Comparison of ENCODE assay signal across 8 cellular contexts in the genomic region with DNA sequence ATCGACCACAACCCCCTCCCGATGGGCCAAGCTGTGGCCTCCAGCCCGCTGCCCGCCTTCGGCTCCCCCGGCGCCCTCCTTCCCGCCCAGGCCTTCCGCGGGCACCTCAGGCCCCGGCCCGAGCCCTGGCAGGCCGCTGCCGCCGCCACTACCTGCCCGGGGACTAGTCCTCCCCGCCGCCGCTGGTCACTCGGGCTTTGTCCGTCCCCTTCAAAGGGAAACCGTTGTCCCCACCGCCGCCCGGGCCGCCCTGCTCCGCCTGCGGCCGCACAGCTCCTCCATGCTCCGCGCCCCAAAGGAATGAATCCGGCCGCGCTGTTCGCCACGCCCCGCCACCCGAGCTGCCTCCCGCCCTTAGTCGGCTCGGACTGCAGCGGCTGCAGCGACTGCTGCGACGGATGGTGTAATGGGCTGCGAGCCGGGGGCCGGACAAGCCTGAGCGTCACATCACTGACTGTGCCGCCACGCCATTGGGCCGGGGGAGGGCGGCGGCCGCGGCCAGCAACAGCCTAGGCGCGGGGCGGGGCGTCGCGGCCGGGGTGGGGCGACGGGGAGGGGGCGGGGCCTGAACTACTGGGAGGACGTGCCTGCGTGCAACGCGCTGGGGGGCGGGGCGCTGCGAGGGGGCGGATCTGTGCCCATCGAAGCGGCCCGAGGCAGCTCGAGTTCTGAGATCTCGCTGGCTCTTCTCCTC. TPM values are rescaled to one million over a fixed set of nuclear protein-coding genes. Genes with fewer than 3 reads are reported as not detected.
DNase-seq lines count a peak whose midpoint lies in the region; ATAC-seq and TF ChIP-seq lines count a peak whose summit lies in the region.

A gene with protein sequence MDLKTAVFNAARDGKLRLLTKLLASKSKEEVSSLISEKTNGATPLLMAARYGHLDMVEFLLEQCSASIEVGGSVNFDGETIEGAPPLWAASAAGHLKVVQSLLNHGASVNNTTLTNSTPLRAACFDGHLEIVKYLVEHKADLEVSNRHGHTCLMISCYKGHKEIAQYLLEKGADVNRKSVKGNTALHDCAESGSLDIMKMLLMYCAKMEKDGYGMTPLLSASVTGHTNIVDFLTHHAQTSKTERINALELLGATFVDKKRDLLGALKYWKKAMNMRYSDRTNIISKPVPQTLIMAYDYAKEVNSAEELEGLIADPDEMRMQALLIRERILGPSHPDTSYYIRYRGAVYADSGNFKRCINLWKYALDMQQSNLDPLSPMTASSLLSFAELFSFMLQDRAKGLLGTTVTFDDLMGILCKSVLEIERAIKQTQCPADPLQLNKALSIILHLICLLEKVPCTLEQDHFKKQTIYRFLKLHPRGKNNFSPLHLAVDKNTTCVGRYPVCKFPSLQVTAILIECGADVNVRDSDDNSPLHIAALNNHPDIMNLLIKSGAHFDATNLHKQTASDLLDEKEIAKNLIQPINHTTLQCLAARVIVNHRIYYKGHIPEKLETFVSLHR (minus strand): TSS at position 405 of the 694 bp plus-strand sequence. CDS start 1,282 bp downstream, outside the sequence.

- ATAC-seq in GM18870 (IDR thresholded peaks at IDR 0.05; ENCODE audit: unreplicated experiment) (peak; percentile 95), HG03135 (IDR thresholded peaks at IDR 0.05; ENCODE audit: unreplicated experiment) (peak; percentile 98)

- peaks cover 6% of the 10 kb centered on the region for H3K9me3 ChIP-seq in WERI-Rb-1 (ENCODE audit: severe bottlenecking)
- H3K9me3 ChIP-seq in mammary epithelial cell (replicated peaks; ENCODE audit: insufficient read depth, low read length), result peaks cover 7% of the 10 kb centered on the region
- H3K9me3 ChIP-seq in smooth muscle cell (replicated peaks; ENCODE audit: low read depth), result no peaks in the 10 kb centered on the region

- TF ChIP-seq CTCF in WERI-Rb-1 (IDR thresholded peaks at IDR 0.05; ENCODE audit: low read depth, low read length), result no peak
- TF ChIP-seq CTCF in mammary epithelial cell (conservative IDR thresholded peaks at IDR 0.05 in 1 of 2, IDR thresholded peaks at IDR 0.05 in 1 of 2; ENCODE audit: extremely low read depth in 1 of 2, insufficient read depth in 1 of 2, low read depth in 1 of 2, low read length in 2 of 2), result no peak
- TF ChIP-seq CTCF in smooth muscle cell (IDR thresholded peaks at IDR 0.05; ENCODE audit: borderline replicate concordance, insufficient read depth, poor library complexity, severe bottlenecking), result no peak

- H2AFZ ChIP-seq in ACC112 (ENCODE audit: low read length, unreplicated experiment) (peak within 1 kb of the TSS; percentile 88), mammary epithelial cell (ENCODE audit: low read depth, low read length) (peak within 1 kb of the TSS; percentile 79), smooth muscle cell (ENCODE audit: low read depth) (peak within 1 kb of the TSS; percentile 84)

- H3K27me3 ChIP-seq in ACC112 (ENCODE audit: insufficient read depth, low read length), result no peaks in the 10 kb centered on the region
- no peaks in the 10 kb centered on the region for H3K27me3 ChIP-seq in WERI-Rb-1 (ENCODE audit: insufficient read depth, low read depth, severe bottlenecking)
- no peaks in the 10 kb centered on the region for H3K27me3 ChIP-seq in mammary epithelial cell (ENCODE audit: insufficient read depth, low read length)
- H3K27me3 ChIP-seq in smooth muscle cell (ENCODE audit: low read depth), result no peaks in the 10 kb centered on the region

- peak within 1 kb of the TSS; percentile 86 for H3K9ac ChIP-seq in mammary epithelial cell (ENCODE audit: insufficient read depth, low read length)
- peak within 1 kb of the TSS; percentile 94 for H3K9ac ChIP-seq in smooth muscle cell (ENCODE audit: low read depth)

- dilution Hi-C loops in mammary epithelial cell (cut with HindIII; ENCODE audit: low sequenced_read_pairs), result no loop called here

- H4K20me1 ChIP-seq in mammary epithelial cell (ENCODE audit: insufficient read depth, low read length), result peaks cover 5% of the 10 kb centered on the region
- peaks cover 43% of the 10 kb centered on the region for H4K20me1 ChIP-seq in smooth muscle cell (ENCODE audit: low read depth)

- H3K4me3 ChIP-seq in ACC112 (ENCODE audit: low read depth, low read length) (peak within 1 kb of the TSS; percentile 90), WERI-Rb-1 (ENCODE audit: low read depth, low read length) (peak within 1 kb of the TSS; percentile 69), mammary epithelial cell (replicated peaks in 1 of 3; ENCODE audit: insufficient read depth in 1 of 3, low read depth in 2 of 3, low read length in 3 of 3) (peak within 1 kb of the TSS; percentile 81 to 94 (median 86)), smooth muscle cell (peak within 1 kb of the TSS; percentile 96)

- H3K27ac ChIP-seq in ACC112 (ENCODE audit: low read depth, low read length) (peak within 1 kb of the TSS; percentile 82), WERI-Rb-1 (peak within 1 kb of the TSS; percentile 97), mammary epithelial cell (ENCODE audit: insufficient read depth, low read depth, low read length) (peak within 1 kb of the TSS; percentile 86), smooth muscle cell (ENCODE audit: low read depth) (peak within 1 kb of the TSS; percentile 93)

- intact Hi-C loops in mammary epithelial cell (cut with micrococcal nuclease), result loop anchor here (1.0 to 5.0 kb wide), 4 partner anchors 30 to 170 kb away; no protein-coding TSS in a partner anchor

- DNase-seq in NCI-H2196 treated with DMSO at 0.1 percent for 48 hours (lab: John Stamatoyannopoulos, UW; ENCODE audit: unreplicated experiment) (peak; percentile 91), WERI-Rb-1 (peak; percentile 97), mammary epithelial cell (peak; percentile 97), iPS-NIHi11 (ENCODE audit: low spot score) (peak; percentile 98), smooth muscle cell (lab: John Stamatoyannopoulos, UW; ENCODE audit: unreplicated experiment) (peak; percentile 95)

- no peaks in the 10 kb centered on the region for H3F3A ChIP-seq in smooth muscle cell (ENCODE audit: low read depth)

- CTCF ChIA-PET in mammary epithelial cell (lab: Charles Lee; ENCODE audit: low non-redundant PET), result interaction anchor here (0.6 kb wide), 1 partner anchor 30 kb away, joined by 6 read pairs; no protein-coding TSS in a partner anchor

- H3K4me2 ChIP-seq in mammary epithelial cell (ENCODE audit: insufficient read depth, low read depth, low read length), result peak within 1 kb of the TSS; percentile 94
- peak within 1 kb of the TSS; percentile 88 for H3K4me2 ChIP-seq in smooth muscle cell

- WGBS in mammary epithelial cell (ENCODE audit: low coverage, missing lambda C conversion rate), result no CpG with 5 or more reads among the region's 79 CpGs
- WGBS in smooth muscle cell (ENCODE audit: low lambda C conversion rate), result under 1% methylated on average over 73 of the region's 79 CpGs

- no TSS peak for BruUV-seq in mammary epithelial cell (replicated peaks; lab: Mats Ljungman, UMichigan)

- in situ Hi-C loops in mammary epithelial cell (cut with MboI; ENCODE audit: low sequenced_read_pairs in 2 of 2), result no loop called here

- H3K4me1 ChIP-seq in ACC112 (ENCODE audit: control insufficient read depth, insufficient read depth, low read length, unreplicated experiment), result peaks cover 9% of the 10 kb centered on the region
- H3K4me1 ChIP-seq in mammary epithelial cell (ENCODE audit: insufficient read depth, low read length), result no peaks in the 10 kb centered on the region
- H3K4me1 ChIP-seq in smooth muscle cell (ENCODE audit: low read depth), result peaks cover 36% of the 10 kb centered on the region

- H3K36me3 ChIP-seq in ACC112 (ENCODE audit: insufficient read depth, low read length), result peaks cover 38% of the 10 kb centered on the region
- H3K36me3 ChIP-seq in WERI-Rb-1, result peaks cover 39% of the 10 kb centered on the region
- H3K36me3 ChIP-seq in mammary epithelial cell (ENCODE audit: insufficient read depth, low read length), result peaks cover 8% of the 10 kb centered on the region
- H3K36me3 ChIP-seq in smooth muscle cell (ENCODE audit: low read depth), result no peaks in the 10 kb centered on the region

- H3K79me2 ChIP-seq in ACC112 (ENCODE audit: control insufficient read depth, insufficient read depth, low read length, unreplicated experiment) (peaks cover 50% of the 10 kb centered on the region), mammary epithelial cell (ENCODE audit: insufficient read depth, low read length) (peaks cover 49% of the 10 kb centered on the region), smooth muscle cell (ENCODE audit: low read depth) (peaks cover 43% of the 10 kb centered on the region)

RNA-seq across cellular contexts. Expression of the gene that starts here (rescaled TPM):
- 10 to 100 TPM; 15.1 to 15.2 TPM for total RNA-seq in mammary epithelial cell
- 7.3 TPM for polyA plus RNA-seq in mammary epithelial cell
- polyA minus RNA-seq in mammary epithelial cell, result 18.1 TPM
- 31.7 and 35.7 TPM in 2 replicates for total RNA-seq in smooth muscle cell
- 5.9 and 7.8 TPM in 2 replicates for polyA plus RNA-seq in smooth muscle cell

Comparison
In these comparisons a context has a peak if more than half of its experiments do, and no peak if none do; other contexts are left out.
1. Peak in every context shown above with its lines: DNase-seq, ATAC-seq, H3K4me3 ChIP-seq and H3K27ac ChIP-seq.